Comparison of ENCODE assay signal across 11 cellular contexts in genomic region chr3:25007974-25008658, GRCh38.
A peak's percentile ranks its signal among the peaks of the same experiment; 100 is the strongest.
DNase-seq lines count a peak whose midpoint lies in the region; ATAC-seq and TF ChIP-seq lines count a peak whose summit lies in the region.
"Had no signal": no experiment of that assay in that cellular context is flagged by ENCODE, and none has a peak within 500 bp of the region (broad histone marks: within the 10 kb centered on the region; RNA-seq: fewer than 3 reads in every experiment).

No MANE protein-coding gene starts in this region.

- H3K27ac ChIP-seq in right cardiac atrium (ENCODE audit: low read length), result peak overlapping the region; percentile 48
- H3K27ac ChIP-seq in CD8-positive, alpha-beta memory T cell (ENCODE audit: low read depth, low read length), result no peak overlapping the region

- CTCF ChIA-PET in CD8-positive, alpha-beta memory T cell (lab: Charles Lee), result interaction anchor here (0.8 kb wide), 1 partner anchor 11 kb away, joined by 3 read pairs; no protein-coding TSS in a partner anchor

- DNase-seq in LNCaP clone FGC (ENCODE audit: low read depth) (peak; percentile 33), right cardiac atrium (no peak), H7 (no peak), NCI-H2029 (lab: John Stamatoyannopoulos, UW) (no peak), KBM-7 (no peak)
- DNase-seq in CD8-positive, alpha-beta memory T cell, result no peak
- DNase-seq: DND-41; hypothalamus; stimulated activated CD4-positive, alpha-beta T cell treated with anti-CD3 and anti-CD28 coated beads, Interleukin-1b, Interleukin-23, amount 100 ng/mL, for 48 hours had no signal

- H3K9me3 Mint-ChIP-seq in CD8-positive, alpha-beta memory T cell, result peaks cover 0 to 4% (median 3%) of the 10 kb centered on the region in 5 donors

- in situ Hi-C loops in KBM-7 (cut with MboI; ENCODE audit: low pct_unique_long_range_greater_than_20kb, low sequenced_read_pairs), result no loop called here

- no peaks in the 10 kb centered on the region for H3K9me3 ChIP-seq in right cardiac atrium (ENCODE audit: control insufficient read depth, low read length)
- H3K9me3 ChIP-seq in CD8-positive, alpha-beta memory T cell (ENCODE audit: low read length), result no peaks in the 10 kb centered on the region

- 20% methylated on average over 2 of the region's 2 CpGs for WGBS in right cardiac atrium

- no peak for TF ChIP-seq CTCF in LNCaP clone FGC (IDR thresholded peaks at IDR 0.05; ENCODE audit: control insufficient read depth, extremely low read depth, insufficient read depth)

- POLR2A ChIA-PET in CD8-positive, alpha-beta memory T cell (lab: Charles Lee), result no interaction called here

- peaks cover 6% of the 10 kb centered on the region for H3K4me1 ChIP-seq in right cardiac atrium (ENCODE audit: control insufficient read depth, insufficient read depth, low read length)
- H3K4me1 ChIP-seq in CD8-positive, alpha-beta memory T cell (ENCODE audit: insufficient read depth, low read length), result no peaks in the 10 kb centered on the region

- H3K4me1 Mint-ChIP-seq in CD8-positive, alpha-beta memory T cell, result no peaks in the 10 kb centered on the region

- ATAC-seq in GM18508 (IDR thresholded peaks at IDR 0.05; ENCODE audit: insufficient read depth, unreplicated experiment), result peak; percentile 100
- ATAC-seq in GM21786 (IDR thresholded peaks at IDR 0.05; ENCODE audit: unreplicated experiment), result peak; percentile 98
- ATAC-seq in right cardiac atrium, result peak; percentile 83 to 88

- H3K27me3 ChIP-seq in right cardiac atrium (ENCODE audit: control insufficient read depth, insufficient read depth) (no peaks in the 10 kb centered on the region), H7 (ENCODE audit: control insufficient read depth, insufficient read depth, low read length) (no peaks in the 10 kb centered on the region)
- no peaks in the 10 kb centered on the region for H3K27me3 ChIP-seq in CD8-positive, alpha-beta memory T cell (ENCODE audit: insufficient read depth, low read length, poor library complexity, severe bottlenecking)

- H3K4me3 ChIP-seq in LNCaP clone FGC (ENCODE audit: low read depth, low read length) (no peak overlapping the region), right cardiac atrium (ENCODE audit: low read length) (no peak overlapping the region), H7 (ENCODE audit: insufficient read depth, low read depth, low read length) (no peak overlapping the region)
- no peak overlapping the region for H3K4me3 ChIP-seq in CD8-positive, alpha-beta memory T cell (ENCODE audit: low read length)

- H3K4me3 Mint-ChIP-seq in CD8-positive, alpha-beta memory T cell, result no peak overlapping the region

- H3K36me3 Mint-ChIP-seq in CD8-positive, alpha-beta memory T cell, result no peaks in the 10 kb centered on the region

- intact Hi-C loops in right cardiac atrium (cut with DNase I), result no loop called here

- no peaks in the 10 kb centered on the region for H3K36me3 ChIP-seq in H7 (replicated peaks; ENCODE audit: control insufficient read depth, insufficient read depth, low read length)
- H3K36me3 ChIP-seq in CD8-positive, alpha-beta memory T cell (ENCODE audit: insufficient read depth, low read length), result no peaks in the 10 kb centered on the region

- H3K27ac Mint-ChIP-seq in CD8-positive, alpha-beta memory T cell, result no peak overlapping the region

- H3K27me3 Mint-ChIP-seq in CD8-positive, alpha-beta memory T cell, result no peaks in the 10 kb centered on the region
